ENCODE assay signal across 27 cellular contexts in the genomic region with DNA sequence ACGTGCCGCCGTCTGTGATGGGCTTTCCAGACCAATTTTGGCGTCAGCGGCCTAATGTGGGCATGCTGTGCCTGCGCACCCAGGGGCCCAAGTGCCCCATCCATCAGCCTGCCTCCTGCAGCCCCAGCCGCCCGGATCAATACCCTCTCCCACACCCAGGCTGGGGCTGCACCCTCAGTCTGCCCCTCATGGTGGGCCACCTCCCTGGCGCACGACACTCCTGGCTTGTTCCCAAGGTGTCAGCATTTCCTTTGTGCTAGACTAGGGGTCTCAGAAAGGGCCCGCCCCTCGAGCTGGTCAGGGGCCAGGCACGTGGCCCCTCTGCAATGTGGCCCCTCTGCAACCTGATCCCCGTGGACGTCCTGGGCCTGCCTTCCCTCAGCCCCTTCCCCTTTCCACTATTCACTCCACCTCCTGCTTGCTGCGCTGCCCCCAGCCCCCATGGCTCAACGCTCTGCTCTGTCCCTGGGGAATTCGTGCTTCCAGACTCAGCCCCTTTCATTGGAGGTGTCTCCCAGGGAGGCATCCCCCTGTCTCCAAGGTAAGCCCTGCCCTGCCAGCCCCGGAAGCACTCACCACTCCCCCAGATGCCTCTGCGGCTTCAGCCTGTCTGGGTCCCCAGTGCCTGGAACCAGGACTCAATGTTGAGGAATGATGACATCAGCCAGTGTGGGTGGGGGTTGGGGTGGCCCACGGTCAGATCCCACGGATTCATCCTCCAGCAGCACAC.
A peak's percentile ranks its signal among the peaks of the same experiment; 100 is the strongest.
DNase-seq lines count a peak whose midpoint lies in the region; ATAC-seq, FAIRE-seq and TF ChIP-seq lines count a peak whose summit lies in the region.
"Had no signal": no experiment of that assay in that cellular context is flagged by ENCODE, and none has a peak within 500 bp of the region (broad histone marks: within the 10 kb centered on the region; RNA-seq: fewer than 3 reads in every experiment).

No MANE protein-coding gene starts in this region.

- H3K9ac ChIP-seq in H1 (replicated peaks in 1 of 4; ENCODE audit: extremely low read depth in 1 of 4, low read depth in 3 of 4, low read length in 3 of 4) (no peak overlapping the region), neuronal stem cell (ENCODE audit: low read depth, low read length, poor library complexity) (no peak overlapping the region)

- no peak for TF ChIP-seq POLR2A in GM12891 (IDR thresholded peaks at IDR 0.05; ENCODE audit: low read depth, low read length)
- no peak for TF ChIP-seq POLR2A in H1 (IDR thresholded peaks at IDR 0.05; ENCODE audit: control extremely low read depth in 1 of 2, low read depth in 2 of 2, low read length in 2 of 2)
- no peak for TF ChIP-seq POLR2A in gastrocnemius medialis (IDR thresholded peaks at IDR 0.05)

- H2AK5ac ChIP-seq in H1 (ENCODE audit: low read depth, low read length) (no peak overlapping the region), neuronal stem cell (ENCODE audit: low read depth, low read length) (peak overlapping the region; percentile 71)

- H4K91ac ChIP-seq in H1 (replicated peaks; ENCODE audit: insufficient read length, low read length) (no peak overlapping the region), neuronal stem cell (ENCODE audit: low read depth, low read length, poor library complexity) (peak overlapping the region; percentile 74)

- H3K4me2 ChIP-seq in H1 (ENCODE audit: insufficient read depth in 1 of 2, low read depth in 2 of 2, low read length in 2 of 2) (no peak overlapping the region), neuronal stem cell (ENCODE audit: insufficient read depth, low read length, poor library complexity, severe bottlenecking) (no peak overlapping the region)

- peak overlapping the region; percentile 65 for H2AFZ ChIP-seq in H1 (ENCODE audit: low read length)
- H2AFZ ChIP-seq in neuronal stem cell (ENCODE audit: low read length): no peak overlapping the region

- H3K4ac ChIP-seq in H1 (replicated peaks; ENCODE audit: insufficient read length, low read depth, low read length) (no peak overlapping the region), neuronal stem cell (ENCODE audit: low read length) (no peak overlapping the region)

- H3K4me3 Mint-ChIP-seq in CD14-positive monocyte: no peak overlapping the region
- H3K4me3 Mint-ChIP-seq: activated CD8-positive, alpha-beta T cell treated with anti-CD3 and anti-CD28 coated beads, Interleukin-2, amount 10 ng/mL, durations not matched to agents 7 days and 5 days; IgD-negative memory B cell; WTC11 had no signal

- no peak overlapping the region for H3K23ac ChIP-seq in H1 (ENCODE audit: insufficient read length)
- no peak overlapping the region for H3K23ac ChIP-seq in neuronal stem cell (ENCODE audit: low read depth, low read length, poor library complexity)

- no peak for TF ChIP-seq EP300 in H1 (IDR thresholded peaks at IDR 0.05; ENCODE audit: borderline replicate concordance in 1 of 2, low read depth in 2 of 2, low read length in 2 of 2)

- H2BK5ac ChIP-seq in H1 (ENCODE audit: low read depth, low read length) (no peak overlapping the region), neuronal stem cell (ENCODE audit: low read length) (peak overlapping the region; percentile 69)

- H2BK15ac ChIP-seq in H1 (ENCODE audit: low read length): no peak overlapping the region
- H2BK15ac ChIP-seq in neuronal stem cell (ENCODE audit: low read length): peak overlapping the region; percentile 88

- H3K4me1 ChIP-seq in H1 (replicated peaks in 1 of 4; ENCODE audit: control insufficient read depth in 3 of 4, insufficient read depth in 4 of 4, low read length in 3 of 4): no peaks in the 10 kb centered on the region; a peak in 1 of 7 replicates
- peaks cover 0 to 20% of the 10 kb centered on the region in 2 donors for H3K4me1 ChIP-seq in neuronal stem cell (ENCODE audit: control insufficient read depth in 2 of 2, insufficient read depth in 1 of 2, low read depth in 1 of 2, low read length in 2 of 2)
- no peaks in the 10 kb centered on the region for H3K4me1 ChIP-seq in gastrocnemius medialis
- H3K4me1 ChIP-seq: uterus had no signal

- H3K4me3 ChIP-seq in H1 (ENCODE audit: extremely low read depth in 1 of 4, insufficient read depth in 2 of 4, low read depth in 3 of 4, low read length in 4 of 4): no peak overlapping the region
- H3K4me3 ChIP-seq in neuronal stem cell (ENCODE audit: low read length in 2 of 2): no peak overlapping the region
- H3K4me3 ChIP-seq in gastrocnemius medialis: no peak overlapping the region
- H3K4me3 ChIP-seq: lung, uterus had no signal

- 0 out of 2 replicates have a peak overlapping the region, but pooled peaks have one; percentile 27 for H2BK12ac ChIP-seq in H1 (ENCODE audit: low read depth, low read length)
- H2BK12ac ChIP-seq in neuronal stem cell (ENCODE audit: low read length): no peak overlapping the region

- FAIRE-seq in GM12891 (lab: Jason Lieb, UNC) (no peak), H1 (lab: Jason Lieb, UNC) (no peak)
- FAIRE-seq: kidney had no signal

- no peaks in the 10 kb centered on the region for H3K79me2 ChIP-seq in H1 (ENCODE audit: control insufficient read depth in 1 of 2, insufficient read depth in 2 of 2, low read length in 2 of 2)

- H4K20me1 ChIP-seq in H1 (replicated peaks in 1 of 2; ENCODE audit: control insufficient read depth in 1 of 2, insufficient read depth in 2 of 2, low read length in 2 of 2): no peaks in the 10 kb centered on the region

- TF ChIP-seq CTCF in CD14-positive monocyte (IDR thresholded peaks at IDR 0.05) (no peak), H1 (IDR thresholded peaks at IDR 0.05; ENCODE audit: control extremely low read depth in 1 of 3, insufficient read depth in 1 of 3, low read depth in 1 of 3, low read length in 3 of 3) (no peak), gastrocnemius medialis (IDR thresholded peaks at IDR 0.05 in 4 of 5, conservative IDR thresholded peaks at IDR 0.05 in 1 of 5) (no peak)

- no peaks in the 10 kb centered on the region for H3K79me1 ChIP-seq in H1 (ENCODE audit: low read depth, low read length)
- H3K79me1 ChIP-seq in neuronal stem cell (ENCODE audit: low read depth, low read length): no peaks in the 10 kb centered on the region

- H3K56ac ChIP-seq in H1 (replicated peaks; ENCODE audit: insufficient read length, low read depth, low read length): no peak overlapping the region

- no peak overlapping the region for H3K27ac Mint-ChIP-seq in CD14-positive monocyte
- H3K27ac Mint-ChIP-seq: activated CD8-positive, alpha-beta T cell treated with anti-CD3 and anti-CD28 coated beads, Interleukin-2, amount 10 ng/mL, durations not matched to agents 7 days and 5 days; IgD-negative memory B cell; progenitor cell of endocrine pancreas; WTC11 had no signal

- H2BK20ac ChIP-seq in H1 (ENCODE audit: low read length): no peak overlapping the region

- peak overlapping the region; percentile 80 for H4K8ac ChIP-seq in H1 (ENCODE audit: extremely low read depth, insufficient read depth, low read length)
- H4K8ac ChIP-seq in neuronal stem cell (ENCODE audit: low read depth, low read length): no peak overlapping the region

- no peak overlapping the region for H3K18ac ChIP-seq in H1 (ENCODE audit: extremely low read depth, low read length)
- H3K18ac ChIP-seq in neuronal stem cell (ENCODE audit: low read length): peak overlapping the region; percentile 84

- ATAC-seq in gastrocnemius medialis (no peak), GM21576 (IDR thresholded peaks at IDR 0.05; ENCODE audit: unreplicated experiment) (no peak)
- ATAC-seq: activated CD8-positive, alpha-beta T cell treated with anti-CD3 and anti-CD28 coated beads, Interleukin-2, amount 10 ng/mL, durations not matched to agents 7 days and 5 days; PC-3; WTC11 had no signal

- no peak for TF ChIP-seq RAD21 in H1 (IDR thresholded peaks at IDR 0.05 in 1 of 2, conservative IDR thresholded peaks at IDR 0.05 in 1 of 2; ENCODE audit: low read depth in 2 of 2, low read length in 2 of 2)

- intact Hi-C loops in CD14-positive monocyte (cut with micrococcal nuclease): no loop called here
- intact Hi-C loops in gastrocnemius medialis (cut with DNase I; ENCODE audit: low total_unique reads): no loop called here

- H3K14ac ChIP-seq in H1 (ENCODE audit: insufficient read length) (no peak overlapping the region), neuronal stem cell (ENCODE audit: low read length) (peak overlapping the region; percentile 66)

- H3K4me1 Mint-ChIP-seq in CD14-positive monocyte: no peaks in the 10 kb centered on the region
- H3K4me1 Mint-ChIP-seq: IgD-negative memory B cell had no signal

- POLR2A ChIA-PET in H1 (lab: Charles Lee; ENCODE audit: partially characterized antibody): no interaction called here

- H3K9me3 ChIP-seq in H1 (ENCODE audit: insufficient read depth in 2 of 2, low read depth in 1 of 2, low read length in 1 of 2): no peaks in the 10 kb centered on the region
- peaks cover 0 to 2% of the 10 kb centered on the region in 2 donors for H3K9me3 ChIP-seq in neuronal stem cell (replicated peaks in 1 of 2; ENCODE audit: control insufficient read depth in 2 of 2, insufficient read depth in 1 of 2, low read depth in 1 of 2, low read length in 2 of 2)
- no peaks in the 10 kb centered on the region for H3K9me3 ChIP-seq in gastrocnemius medialis
- H3K9me3 ChIP-seq: uterus had no signal

- H2BK120ac ChIP-seq in H1 (replicated peaks; ENCODE audit: low read depth, low read length): no peak overlapping the region
- H2BK120ac ChIP-seq in neuronal stem cell (ENCODE audit: low read depth, low read length): peak overlapping the region; percentile 0

- H4K5ac ChIP-seq in H1 (ENCODE audit: insufficient read length, low read depth, low read length): no peak overlapping the region

- H3K36me3 ChIP-seq in H1 (ENCODE audit: control insufficient read depth in 2 of 4, insufficient read depth in 4 of 4, low read length in 3 of 4) (no peaks in the 10 kb centered on the region), neuronal stem cell (replicated peaks in 1 of 2; ENCODE audit: control insufficient read depth in 2 of 2, insufficient read depth in 2 of 2, low read length in 2 of 2) (no peaks in the 10 kb centered on the region), gastrocnemius medialis (no peaks in the 10 kb centered on the region)
- H3K36me3 ChIP-seq: uterus had no signal

- H3K27me3 ChIP-seq in H1 (replicated peaks in 1 of 4; ENCODE audit: control insufficient read depth in 3 of 4, extremely low read depth in 1 of 4, insufficient read depth in 3 of 4, low read length in 3 of 4) (no peaks in the 10 kb centered on the region; a peak in 1 of 7 replicates), neuronal stem cell (ENCODE audit: control insufficient read depth in 3 of 3, insufficient read depth in 3 of 3, low read depth in 1 of 3, low read length in 3 of 3) (no peaks in the 10 kb centered on the region), gastrocnemius medialis (peaks cover 0 to 7% (median 0%) of the 10 kb centered on the region in 3 donors)
- H3K27me3 ChIP-seq: uterus had no signal

- H3K36me3 Mint-ChIP-seq in CD14-positive monocyte: no peaks in the 10 kb centered on the region
- H3K36me3 Mint-ChIP-seq: WTC11 had no signal

- H3K23me2 ChIP-seq in H1 (ENCODE audit: low read depth, low read length): no peaks in the 10 kb centered on the region; the same call in 1 of the 2 replicates

- H3K27ac ChIP-seq in H1 (ENCODE audit: low read depth, low read length): no peak overlapping the region
- no peak overlapping the region for H3K27ac ChIP-seq in neuronal stem cell (replicated peaks; ENCODE audit: low read length)
- H3K27ac ChIP-seq in gastrocnemius medialis: no peak overlapping the region
- H3K27ac ChIP-seq: uterus had no signal

- 89% methylated on average over 18 of the region's 22 CpGs; no CpG with 5 or more reads in 1 of the 2 experiments for WGBS in H1 (ENCODE audit: extremely low coverage in 1 of 2, insufficient coverage in 1 of 2, insufficient read length in 1 of 2, insufficient replicate concordance in 2 of 2, low coverage in 1 of 2, low lambda C conversion rate in 2 of 2, missing lambda C conversion rate in 1 of 2), 2 experiments
- WGBS in neuronal stem cell (ENCODE audit: extremely low coverage in 2 of 2, insufficient read length in 2 of 2, insufficient replicate concordance in 1 of 2), 2 donors: no CpG with 5 or more reads among the region's 22 CpGs

- DNase-seq in CD14-positive monocyte (ENCODE audit: low spot score) (peak; percentile 30), GM12891 (ENCODE audit: insufficient read length, low spot score) (peak; percentile 11), H1 (ENCODE audit: low read depth in 1 of 2, low spot score in 2 of 2) (no peak), neuronal stem cell (ENCODE audit: low spot score) (no peak), HT-29 (ENCODE audit: low spot score) (no peak), gastrocnemius medialis (no peak), DMS79 treated with DMSO at 0.1 percent for 48 hours (lab: John Stamatoyannopoulos, UW) (no peak)
- DNase-seq: activated CD8-positive, alpha-beta T cell treated with anti-CD3 and anti-CD28 coated beads, Interleukin-2, amount 10 ng/mL, durations not matched to agents 7 days and 5 days; activated naive CD4-positive, alpha-beta T cell treated with Interleukin-2 at 50 U/mL for 16 hours; C1 segment of cervical spinal cord; DND-41; glutamatergic neuron; GOT3; NCI-H1092; NCI-H187; NCI-H2171; NCI-H510A; PC-3; Right ventricle myocardium superior; stimulated activated naive CD4-positive, alpha-beta T cell had no signal

- CTCF ChIA-PET in H1 (lab: Charles Lee; ENCODE audit: partially characterized antibody): no interaction called here

- in situ Hi-C loops in gastrocnemius medialis (cut with MboI; ENCODE audit: low sequenced_read_pairs in 4 of 4): no loop called here

- H3K27me3 Mint-ChIP-seq in CD14-positive monocyte (ENCODE audit: low read depth in 3 of 3): peaks cover 0 to 7% (median 3%) of the 10 kb centered on the region in 3 donors
- H3K27me3 Mint-ChIP-seq: IgD-negative memory B cell had no signal

- peaks cover 0 to 2% (median 0%) of the 10 kb centered on the region in 7 donors for H3K9me3 Mint-ChIP-seq in CD14-positive monocyte

Comparison
In these comparisons a context has a peak if more than half of its experiments do, and no peak if none do; other contexts are left out.
1. DNase-seq: peak in CD14-positive monocyte (single experiment) and GM12891 (single experiment); none in H1 (0 of 2), neuronal stem cell (single experiment), HT-29 (single experiment), gastrocnemius medialis (0 of 2) and DMS79 treated with DMSO at 0.1 percent for 48 hours (single experiment).